ENCODE assay signal across 7 cellular contexts in genomic region chr19:13260883-13261653, GRCh38.
DNase-seq lines count a peak whose midpoint lies in the region; ATAC-seq, FAIRE-seq and TF ChIP-seq lines count a peak whose summit lies in the region.

No MANE protein-coding gene starts in this region.

- H3K4me3 Mint-ChIP-seq in naive thymus-derived CD8-positive, alpha-beta T cell: peak overlapping the region in 1 of 10 donors; percentile 15

- H3K4me3 ChIP-seq in epithelial cell of proximal tubule (ENCODE audit: low read depth, low read length): no peak overlapping the region

- peak overlapping the region in 2 of 10 donors; percentile 40 to 69 for H3K27ac Mint-ChIP-seq in naive thymus-derived CD8-positive, alpha-beta T cell

- FAIRE-seq in RCC 7860 (lab: Jason Lieb, UNC): peak; percentile 88

- peaks cover 0 to 17% (median 2%) of the 10 kb centered on the region in 4 donors for H3K4me1 Mint-ChIP-seq in naive thymus-derived CD8-positive, alpha-beta T cell

- H3K27me3 Mint-ChIP-seq in naive thymus-derived CD8-positive, alpha-beta T cell: peaks cover 10 to 27% (median 13%) of the 10 kb centered on the region in 5 donors

- POLR2A ChIA-PET in naive thymus-derived CD8-positive, alpha-beta T cell (lab: Charles Lee): interaction anchor here (1.0 kb wide), 1 partner anchor 106 kb away, joined by 4 read pairs; no protein-coding TSS in a partner anchor

- no peak for TF ChIP-seq CTCF in epithelial cell of proximal tubule (conservative IDR thresholded peaks at IDR 0.05; ENCODE audit: low read depth, low read length)

- DNase-seq in RCC 7860 (ENCODE audit: low spot score) (peak; percentile 85), epithelial cell of proximal tubule (ENCODE audit: low read depth) (peak; percentile 52), stromal cell of bone marrow (ENCODE audit: low read depth) (peak; percentile 95)
- no peak for DNase-seq in naive thymus-derived CD8-positive, alpha-beta T cell
- no peak for DNase-seq in activated effector memory CD4-positive, alpha-beta T cell treated with Interleukin-2 at 50 U/mL for 16 hours

- H3K9me3 Mint-ChIP-seq in naive thymus-derived CD8-positive, alpha-beta T cell: no peaks in the 10 kb centered on the region

- H3K36me3 Mint-ChIP-seq in naive thymus-derived CD8-positive, alpha-beta T cell: no peaks in the 10 kb centered on the region

- ATAC-seq in GM18511 (IDR thresholded peaks at IDR 0.05; ENCODE audit: unreplicated experiment) (peak; percentile 66), HG02852 (IDR thresholded peaks at IDR 0.05; ENCODE audit: unreplicated experiment) (peak; percentile 89)
- no peak for ATAC-seq in naive thymus-derived CD8-positive, alpha-beta T cell

Comparison
In these comparisons a context has a peak if more than half of its experiments do, and no peak if none do; other contexts are left out.
1. ATAC-seq: peak in GM18511 (single experiment) and HG02852 (single experiment); none in naive thymus-derived CD8-positive, alpha-beta T cell (0 of 2).
2. DNase-seq: peak in RCC 7860 (single experiment), epithelial cell of proximal tubule (single experiment) and stromal cell of bone marrow (single experiment); none in naive thymus-derived CD8-positive, alpha-beta T cell (0 of 10) and activated effector memory CD4-positive, alpha-beta T cell treated with Interleukin-2 at 50 U/mL for 16 hours (single experiment).